1 cellular context compared by ENCODE assay signal in genomic region chr2:95266781-95267430, GRCh38.
TF ChIP-seq lines count a peak whose summit lies in the region.

No MANE protein-coding gene starts in this region.

TF ChIP-seq in H1, 55 proteins besides CTCF, POLR2A, EP300 and RAD21:
- TF ChIP-seq YY1 (IDR thresholded peaks at IDR 0.05; ENCODE audit: low read depth, low read length) (no peak), CEBPB (IDR thresholded peaks at IDR 0.05; ENCODE audit: low read depth, low read length) (no peak), POU5F1 (IDR thresholded peaks at IDR 0.05; ENCODE audit: low read depth, low read length) (no peak), CBX5 (IDR thresholded peaks at IDR 0.05; ENCODE audit: low read depth, low read length) (no peak), RBBP5 (IDR thresholded peaks at IDR 0.05; ENCODE audit: borderline replicate concordance, low read depth, low read length) (no peak), CTBP2 (IDR thresholded peaks at IDR 0.05; ENCODE audit: borderline replicate concordance, insufficient read depth, insufficient read length, low read length) (no peak), ATF2 (IDR thresholded peaks at IDR 0.05; ENCODE audit: low read length) (no peak), TCF12 (IDR thresholded peaks at IDR 0.05; ENCODE audit: low read depth, low read length) (no peak), MAFK (IDR thresholded peaks at IDR 0.05; ENCODE audit: low read depth, low read length) (no peak), SP1 (IDR thresholded peaks at IDR 0.05; ENCODE audit: low read depth, low read length) (no peak), CBX8 (IDR thresholded peaks at IDR 0.05; ENCODE audit: borderline replicate concordance, low read depth, low read length) (no peak), KDM1A (IDR thresholded peaks at IDR 0.05; ENCODE audit: borderline replicate concordance, low read length) (no peak), SIX5 (IDR thresholded peaks at IDR 0.05; ENCODE audit: low read depth, low read length) (no peak), RXRA (IDR thresholded peaks at IDR 0.05; ENCODE audit: insufficient read depth, low read depth, low read length) (no peak), CREB1 (IDR thresholded peaks at IDR 0.05) (no peak)
- TF ChIP-seq, protein P1, sequence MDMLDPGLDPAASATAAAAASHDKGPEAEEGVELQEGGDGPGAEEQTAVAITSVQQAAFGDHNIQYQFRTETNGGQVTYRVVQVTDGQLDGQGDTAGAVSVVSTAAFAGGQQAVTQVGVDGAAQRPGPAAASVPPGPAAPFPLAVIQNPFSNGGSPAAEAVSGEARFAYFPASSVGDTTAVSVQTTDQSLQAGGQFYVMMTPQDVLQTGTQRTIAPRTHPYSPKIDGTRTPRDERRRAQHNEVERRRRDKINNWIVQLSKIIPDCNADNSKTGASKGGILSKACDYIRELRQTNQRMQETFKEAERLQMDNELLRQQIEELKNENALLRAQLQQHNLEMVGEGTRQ (IDR thresholded peaks at IDR 0.05; ENCODE audit: low read length): no peak
